2 cellular contexts compared by ENCODE assay signal in the genomic region with DNA sequence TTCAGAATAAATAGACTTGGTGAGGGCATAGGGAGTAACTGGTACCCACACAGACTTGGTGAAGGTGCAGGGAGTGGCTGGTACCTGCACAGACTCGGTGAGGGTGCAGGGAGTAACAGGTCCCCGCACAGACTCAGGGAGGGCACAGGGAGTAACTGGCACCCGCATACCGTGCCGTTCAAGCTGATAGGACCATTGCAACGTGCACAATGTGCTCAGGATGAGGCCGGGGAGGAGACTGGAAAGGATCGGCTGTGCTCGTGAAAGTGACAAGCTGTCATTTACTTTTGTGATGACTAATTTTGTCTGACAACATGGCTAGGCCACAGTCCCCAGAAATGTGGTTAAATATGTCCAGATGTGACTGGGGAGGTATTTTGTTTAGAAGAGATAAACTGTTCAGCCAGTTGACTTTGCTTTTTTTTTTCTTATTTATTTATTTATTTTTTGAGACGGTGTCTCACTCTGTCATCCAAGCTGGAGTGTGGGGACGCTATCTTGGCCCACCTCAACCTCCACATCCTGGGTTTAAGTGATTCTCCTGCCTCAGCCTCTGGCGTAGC.
TF ChIP-seq lines count a peak whose summit lies in the region.

No MANE protein-coding gene starts in this region.

TF ChIP-seq in WTC11, 78 proteins besides CTCF, POLR2A, EP300 and RAD21:
- no peak for TF ChIP-seq RORB (CRISPR knock-in tag; IDR thresholded peaks at IDR 0.05)
- TF ChIP-seq ATF3 (CRISPR knock-in tag; conservative IDR thresholded peaks at IDR 0.05), result no peak
- TF ChIP-seq NR2C2 (CRISPR knock-in tag; IDR thresholded peaks at IDR 0.05), result no peak
- no peak for TF ChIP-seq FOXK1 (CRISPR knock-in tag; IDR thresholded peaks at IDR 0.05)
- TF ChIP-seq, protein P1, sequence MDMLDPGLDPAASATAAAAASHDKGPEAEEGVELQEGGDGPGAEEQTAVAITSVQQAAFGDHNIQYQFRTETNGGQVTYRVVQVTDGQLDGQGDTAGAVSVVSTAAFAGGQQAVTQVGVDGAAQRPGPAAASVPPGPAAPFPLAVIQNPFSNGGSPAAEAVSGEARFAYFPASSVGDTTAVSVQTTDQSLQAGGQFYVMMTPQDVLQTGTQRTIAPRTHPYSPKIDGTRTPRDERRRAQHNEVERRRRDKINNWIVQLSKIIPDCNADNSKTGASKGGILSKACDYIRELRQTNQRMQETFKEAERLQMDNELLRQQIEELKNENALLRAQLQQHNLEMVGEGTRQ (CRISPR knock-in tag; IDR thresholded peaks at IDR 0.05), result no peak
- TF ChIP-seq FOXP1 (CRISPR knock-in tag; IDR thresholded peaks at IDR 0.05; ENCODE audit: borderline replicate concordance), result no peak
- TF ChIP-seq JUN (CRISPR knock-in tag; IDR thresholded peaks at IDR 0.05), result no peak
- no peak for TF ChIP-seq NFYB (CRISPR knock-in tag; conservative IDR thresholded peaks at IDR 0.05; ENCODE audit: low read depth)
- TF ChIP-seq NR1H2 (CRISPR knock-in tag; IDR thresholded peaks at IDR 0.05), result no peak
- TF ChIP-seq, protein P2, sequence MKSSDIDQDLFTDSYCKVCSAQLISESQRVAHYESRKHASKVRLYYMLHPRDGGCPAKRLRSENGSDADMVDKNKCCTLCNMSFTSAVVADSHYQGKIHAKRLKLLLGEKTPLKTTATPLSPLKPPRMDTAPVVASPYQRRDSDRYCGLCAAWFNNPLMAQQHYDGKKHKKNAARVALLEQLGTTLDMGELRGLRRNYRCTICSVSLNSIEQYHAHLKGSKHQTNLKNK (CRISPR knock-in tag; IDR thresholded peaks at IDR 0.05), result no peak
- no peak for TF ChIP-seq OVOL2 (CRISPR knock-in tag; IDR thresholded peaks at IDR 0.05; ENCODE audit: borderline replicate concordance)
- no peak for TF ChIP-seq AR (CRISPR knock-in tag; IDR thresholded peaks at IDR 0.05)
- no peak for TF ChIP-seq TEAD1 (CRISPR knock-in tag; IDR thresholded peaks at IDR 0.05)
- no peak for TF ChIP-seq ZNF416 (CRISPR knock-in tag; IDR thresholded peaks at IDR 0.05)

TF ChIP-seq in GM23338, 12 proteins besides CTCF, POLR2A, EP300 and RAD21:
- no peak for TF ChIP-seq EZH2phosphoT487 (IDR thresholded peaks at IDR 0.05; ENCODE audit: unreplicated experiment)
- TF ChIP-seq JUNB (IDR thresholded peaks at IDR 0.05; ENCODE audit: unreplicated experiment), result no peak
- TF ChIP-seq EZH2 (IDR thresholded peaks at IDR 0.05; ENCODE audit: low read depth, unreplicated experiment), result no peak
- TF ChIP-seq ZNF114 (CRISPR knock-in tag; IDR thresholded peaks at IDR 0.05), result no peak
- TF ChIP-seq POLR2AphosphoS5 (IDR thresholded peaks at IDR 0.05; ENCODE audit: low read depth), result no peak
- no peak for TF ChIP-seq STAT1 (IDR thresholded peaks at IDR 0.05; ENCODE audit: unreplicated experiment)
- TF ChIP-seq NANOG (IDR thresholded peaks at IDR 0.05; ENCODE audit: borderline replicate concordance), result no peak
- no peak for TF ChIP-seq REST (IDR thresholded peaks at IDR 0.05; ENCODE audit: unreplicated experiment)
- no peak for TF ChIP-seq ZNF462 (CRISPR knock-in tag; IDR thresholded peaks at IDR 0.05)
- no peak for TF ChIP-seq ZNF331 (CRISPR knock-in tag; IDR thresholded peaks at IDR 0.05; ENCODE audit: low read depth)
- no peak for TF ChIP-seq CREB1 (CRISPR knock-in tag; IDR thresholded peaks at IDR 0.05; ENCODE audit: low read depth)
- no peak for TF ChIP-seq ETS1 (IDR thresholded peaks at IDR 0.05)
